ENCODE assay signal across 1 cellular context in genomic region chr17:28712037-28712704, GRCh38.
TF ChIP-seq lines count a peak whose summit lies in the region.

No MANE protein-coding gene starts in this region.

TF ChIP-seq in endothelial cell of umbilical vein, 7 proteins besides CTCF, POLR2A, EP300 and RAD21 (continued from another document):
- TF ChIP-seq, protein P1, sequence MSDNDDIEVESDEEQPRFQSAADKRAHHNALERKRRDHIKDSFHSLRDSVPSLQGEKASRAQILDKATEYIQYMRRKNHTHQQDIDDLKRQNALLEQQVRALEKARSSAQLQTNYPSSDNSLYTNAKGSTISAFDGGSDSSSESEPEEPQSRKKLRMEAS (IDR thresholded peaks at IDR 0.05; ENCODE audit: insufficient read depth, insufficient read length), result no peak
- TF ChIP-seq JUN (IDR thresholded peaks at IDR 0.05; ENCODE audit: borderline replicate concordance, insufficient read depth, insufficient read length, low read depth), result no peak
- no peak for TF ChIP-seq POLR2AphosphoS5 (IDR thresholded peaks at IDR 0.05; ENCODE audit: insufficient read depth, low read depth, low read length)
TF ChIP-seq in endothelial cell of umbilical vein: peak in this region for 0.
